24 cellular contexts compared by ENCODE assay signal in the genomic region with DNA sequence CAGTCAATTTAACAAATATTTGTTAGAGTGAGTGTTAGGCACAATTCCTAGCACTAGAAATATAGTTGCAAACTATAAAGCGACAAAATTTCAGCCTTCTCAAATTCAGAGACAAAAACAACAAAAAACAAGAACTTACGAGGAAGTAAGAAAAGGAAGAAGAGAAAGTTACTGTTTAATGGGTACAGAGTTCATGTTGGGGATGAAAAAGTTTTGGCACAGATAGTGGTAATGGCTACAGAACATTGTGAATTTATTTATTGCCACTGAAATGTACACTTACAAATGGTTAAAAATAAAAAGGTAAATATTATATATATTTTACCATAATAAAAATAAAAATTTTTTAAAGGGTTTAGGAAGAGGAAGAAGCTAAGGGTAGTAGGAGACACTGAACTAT. TPM values are rescaled to one million over a fixed set of nuclear protein-coding genes. Genes with fewer than 3 reads are reported as not detected.
"Had no signal": no experiment of that assay in that cellular context is flagged by ENCODE, and none has a peak within 500 bp of the region (broad histone marks: within the 10 kb centered on the region; RNA-seq: fewer than 3 reads in every experiment).

No MANE protein-coding gene starts in this region.

- H3K9me3 ChIP-seq: MG63, SJSA1 had no signal

- H3K27me3 ChIP-seq: MG63, SJSA1 had no signal

- FAIRE-seq: RCC 7860 had no signal

- H3K4me3 ChIP-seq: MG63, SJSA1, SK-N-MC had no signal

- DNase-seq: IMR-90, Karpas-422, KG1, MG63, NCI-H1092, NCI-H1105 treated with DMSO at 0.1 percent for 48 hours, NCI-H1417 treated with DMSO at 0.1 percent for 48 hours, NCI-H146, NCI-H187, NCI-H2029, NCI-H2081 treated with DMSO at 0.1 percent for 48 hours, NCI-H2171, NCI-H226, NCI-H446, NCI-H510A, NCI-H524 treated with DMSO at 0.1 percent for 48 hours, NCI-H69, Right ventricle myocardium superior, RPMI8226, SIG-M5 had no signal

- H3K27ac ChIP-seq: SJSA1 had no signal

- H3K4me1 ChIP-seq: SJSA1 had no signal

RNA-seq across cellular contexts. Expression of a gene that starts 52.2 kb away (rescaled TPM):
- total RNA-seq: HT-29, Right ventricle myocardium superior, SJSA1 had no signal
